9 cellular contexts compared by ENCODE assay signal in the genomic region with DNA sequence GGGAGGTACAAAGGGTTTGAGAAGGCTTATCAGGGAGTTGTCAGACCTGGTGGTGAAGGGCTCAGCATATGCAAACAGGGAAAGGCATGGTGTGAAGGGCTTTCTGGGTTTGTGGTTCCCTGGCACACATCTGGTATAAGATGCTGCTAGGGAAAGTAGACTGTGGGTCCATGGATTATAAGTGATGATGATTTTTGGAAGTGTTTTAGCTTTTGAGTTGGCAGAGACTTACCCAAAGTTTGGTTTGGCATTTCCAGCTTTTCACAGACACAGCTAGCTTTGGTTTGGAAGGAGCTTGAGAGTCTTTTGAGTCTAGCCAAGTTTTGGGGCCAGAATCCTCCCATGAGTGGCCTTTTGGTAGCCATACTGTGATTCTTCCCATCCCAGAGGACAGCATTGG. TPM values are rescaled to one million over a fixed set of nuclear protein-coding genes. Genes with fewer than 3 reads are reported as not detected.
DNase-seq lines count a peak whose midpoint lies in the region; ATAC-seq lines count a peak whose summit lies in the region.
"Had no signal": no experiment of that assay in that cellular context is flagged by ENCODE, and none has a peak within 500 bp of the region (broad histone marks: within the 10 kb centered on the region; RNA-seq: fewer than 3 reads in every experiment).

No MANE protein-coding gene starts in this region.

- intact Hi-C loops in activated T-helper 1 cell treated with anti-CD3 and anti-CD28 coated beads, Interleukin-12 subunit alpha, Interleukin-12 subunit beta, Interleukin-2, Interleukin-4 antibody, amounts not matched to agents 30 ng/mL and 10 ng/mL and 1 ng/mL, durations not matched to agents 14 hours and 24 hours and 36 hours (cut with micrococcal nuclease) = no loop called here

- no peaks in the 10 kb centered on the region for H3K27me3 Mint-ChIP-seq in T-helper 1 cell treated with Interleukin-12 subunit alpha and Interleukin-12 subunit beta and Interleukin-4 antibody, amounts not matched to agents 30 μg/mL and 1 μg/mL, for 36 hours (ENCODE audit: low read depth)
- H3K27me3 Mint-ChIP-seq in activated T-helper 1 cell treated with anti-CD3 and anti-CD28 coated beads, Interleukin-12 subunit alpha, Interleukin-12 subunit beta, Interleukin-2, Interleukin-4 antibody, amounts not matched to agents 30 ng/mL and 10 ng/mL and 1 ng/mL, durations not matched to agents 14 hours and 24 hours and 36 hours (ENCODE audit: insufficient read depth) = no peaks in the 10 kb centered on the region
- peaks cover 6 to 12% of the 10 kb centered on the region in 2 donors for H3K27me3 Mint-ChIP-seq in stimulated activated naive B cell treated with anti-CD40 and anti-IgM and Interleukin-4, amounts not matched to agents 10 μg/mL and 1 μg/mL and 100 μg/mL, for 72 hours

- peak overlapping the region; percentile 90 for H3K27ac Mint-ChIP-seq in T-helper 1 cell treated with Interleukin-12 subunit alpha and Interleukin-12 subunit beta and Interleukin-4 antibody, amounts not matched to agents 30 μg/mL and 1 μg/mL, for 36 hours
- H3K27ac Mint-ChIP-seq in activated T-helper 1 cell treated with anti-CD3 and anti-CD28 coated beads, Interleukin-12 subunit alpha, Interleukin-12 subunit beta, Interleukin-2, Interleukin-4 antibody, amounts not matched to agents 30 ng/mL and 10 ng/mL and 1 ng/mL, durations not matched to agents 14 hours and 24 hours and 36 hours = peak overlapping the region; percentile 79
- H3K27ac Mint-ChIP-seq in stimulated activated naive B cell treated with anti-CD40 and anti-IgM and Interleukin-4, amounts not matched to agents 10 μg/mL and 1 μg/mL and 100 μg/mL, for 72 hours = peak overlapping the region; percentile 87

- peaks cover 16% of the 10 kb centered on the region for H3K27me3 ChIP-seq in iPS-18a (ENCODE audit: control insufficient read depth, insufficient read depth, low read length)

- no peak overlapping the region for H3K9ac ChIP-seq in iPS-18a (ENCODE audit: low read length)

- no peak for DNase-seq in T-helper 1 cell
- no peak for DNase-seq in activated T-helper 1 cell treated with anti-CD3 and anti-CD28 coated beads, Interleukin-12 subunit alpha, Interleukin-12 subunit beta, Interleukin-2, Interleukin-4 antibody, amounts not matched to agents 30 ng/mL and 10 ng/mL and 1 ng/mL, durations not matched to agents 14 hours and 24 hours and 36 hours (ENCODE audit: low spot score)
- no peak for DNase-seq in stimulated activated naive B cell treated with anti-CD40 and anti-IgM and Interleukin-4, amounts not matched to agents 10 μg/mL and 1 μg/mL and 100 μg/mL, for 72 hours
- no peak for DNase-seq in activated CD4-positive, CD25-positive, alpha-beta regulatory T cell treated with anti-CD3 and anti-CD28 coated beads, Interleukin-2, amount 50 U/mL, for 72 hours
- DNase-seq in DMS114 treated with DMSO at 0.1 percent for 48 hours (lab: John Stamatoyannopoulos, UW; ENCODE audit: unreplicated experiment) = no peak
- DNase-seq in NCI-H446 (lab: John Stamatoyannopoulos, UW) = no peak
- DNase-seq: GOT3 had no signal

- no peaks in the 10 kb centered on the region for H3K4me1 ChIP-seq in iPS-18a (ENCODE audit: control insufficient read depth, low read depth, low read length)

- H3K9me3 ChIP-seq in iPS-18a (ENCODE audit: control insufficient read depth, low read depth, low read length) = no peaks in the 10 kb centered on the region

- ATAC-seq in stimulated activated naive B cell treated with anti-CD40 and anti-IgM and Interleukin-4, amounts not matched to agents 10 μg/mL and 1 μg/mL and 100 μg/mL, for 72 hours (replicated peaks) = no peak

- peaks cover 29% of the 10 kb centered on the region for H3K4me1 Mint-ChIP-seq in T-helper 1 cell treated with Interleukin-12 subunit alpha and Interleukin-12 subunit beta and Interleukin-4 antibody, amounts not matched to agents 30 μg/mL and 1 μg/mL, for 36 hours (ENCODE audit: low read depth)
- H3K4me1 Mint-ChIP-seq in activated T-helper 1 cell treated with anti-CD3 and anti-CD28 coated beads, Interleukin-12 subunit alpha, Interleukin-12 subunit beta, Interleukin-2, Interleukin-4 antibody, amounts not matched to agents 30 ng/mL and 10 ng/mL and 1 ng/mL, durations not matched to agents 14 hours and 24 hours and 36 hours (ENCODE audit: low read depth) = peaks cover 23% of the 10 kb centered on the region
- peaks cover 34 to 50% of the 10 kb centered on the region in 2 donors for H3K4me1 Mint-ChIP-seq in stimulated activated naive B cell treated with anti-CD40 and anti-IgM and Interleukin-4, amounts not matched to agents 10 μg/mL and 1 μg/mL and 100 μg/mL, for 72 hours

- H3K9me3 Mint-ChIP-seq in T-helper 1 cell treated with Interleukin-12 subunit alpha and Interleukin-12 subunit beta and Interleukin-4 antibody, amounts not matched to agents 30 μg/mL and 1 μg/mL, for 36 hours = no peaks in the 10 kb centered on the region
- H3K9me3 Mint-ChIP-seq in activated T-helper 1 cell treated with anti-CD3 and anti-CD28 coated beads, Interleukin-12 subunit alpha, Interleukin-12 subunit beta, Interleukin-2, Interleukin-4 antibody, amounts not matched to agents 30 ng/mL and 10 ng/mL and 1 ng/mL, durations not matched to agents 14 hours and 24 hours and 36 hours = no peaks in the 10 kb centered on the region
- no peaks in the 10 kb centered on the region for H3K9me3 Mint-ChIP-seq in stimulated activated naive B cell treated with anti-CD40 and anti-IgM and Interleukin-4, amounts not matched to agents 10 μg/mL and 1 μg/mL and 100 μg/mL, for 72 hours

- H3K36me3 ChIP-seq in iPS-18a (ENCODE audit: control insufficient read depth, low read depth, low read length) = peaks cover 56% of the 10 kb centered on the region

- H3K4me3 Mint-ChIP-seq in T-helper 1 cell treated with Interleukin-12 subunit alpha and Interleukin-12 subunit beta and Interleukin-4 antibody, amounts not matched to agents 30 μg/mL and 1 μg/mL, for 36 hours = peak overlapping the region; percentile 95
- H3K4me3 Mint-ChIP-seq in activated T-helper 1 cell treated with anti-CD3 and anti-CD28 coated beads, Interleukin-12 subunit alpha, Interleukin-12 subunit beta, Interleukin-2, Interleukin-4 antibody, amounts not matched to agents 30 ng/mL and 10 ng/mL and 1 ng/mL, durations not matched to agents 14 hours and 24 hours and 36 hours = peak overlapping the region; percentile 94
- peak overlapping the region; percentile 91 for H3K4me3 Mint-ChIP-seq in stimulated activated naive B cell treated with anti-CD40 and anti-IgM and Interleukin-4, amounts not matched to agents 10 μg/mL and 1 μg/mL and 100 μg/mL, for 72 hours

- H3K4me3 ChIP-seq in iPS-18a (ENCODE audit: low read length) = peak overlapping the region; percentile 94

- H3K36me3 Mint-ChIP-seq in T-helper 1 cell treated with Interleukin-12 subunit alpha and Interleukin-12 subunit beta and Interleukin-4 antibody, amounts not matched to agents 30 μg/mL and 1 μg/mL, for 36 hours (ENCODE audit: low read depth) = peaks cover 43% of the 10 kb centered on the region
- peaks cover 42% of the 10 kb centered on the region for H3K36me3 Mint-ChIP-seq in activated T-helper 1 cell treated with anti-CD3 and anti-CD28 coated beads, Interleukin-12 subunit alpha, Interleukin-12 subunit beta, Interleukin-2, Interleukin-4 antibody, amounts not matched to agents 30 ng/mL and 10 ng/mL and 1 ng/mL, durations not matched to agents 14 hours and 24 hours and 36 hours (ENCODE audit: low read depth)
- peaks cover 45 to 51% of the 10 kb centered on the region in 2 donors for H3K36me3 Mint-ChIP-seq in stimulated activated naive B cell treated with anti-CD40 and anti-IgM and Interleukin-4, amounts not matched to agents 10 μg/mL and 1 μg/mL and 100 μg/mL, for 72 hours

- H3K27ac ChIP-seq in iPS-18a (ENCODE audit: low read length) = no peak overlapping the region

RNA-seq across cellular contexts. Expression of gene TRIM28, which starts 2.3 kb away (rescaled TPM):
- total RNA-seq in activated T-helper 1 cell treated with anti-CD3 and anti-CD28 coated beads, Interleukin-12 subunit alpha, Interleukin-12 subunit beta, Interleukin-2, Interleukin-4 antibody, amounts not matched to agents 30 ng/mL and 10 ng/mL and 1 ng/mL, durations not matched to agents 14 hours and 24 hours and 36 hours = 664 and 687 TPM in 2 replicates

RNA-seq across cellular contexts. Expression of gene CHMP2A, which starts 8.8 kb away (rescaled TPM):
- total RNA-seq in activated T-helper 1 cell treated with anti-CD3 and anti-CD28 coated beads, Interleukin-12 subunit alpha, Interleukin-12 subunit beta, Interleukin-2, Interleukin-4 antibody, amounts not matched to agents 30 ng/mL and 10 ng/mL and 1 ng/mL, durations not matched to agents 14 hours and 24 hours and 36 hours = 109 and 114 TPM in 2 replicates

RNA-seq across cellular contexts. Expression of gene UBE2M, which starts 12.3 kb away (rescaled TPM):
- total RNA-seq in activated T-helper 1 cell treated with anti-CD3 and anti-CD28 coated beads, Interleukin-12 subunit alpha, Interleukin-12 subunit beta, Interleukin-2, Interleukin-4 antibody, amounts not matched to agents 30 ng/mL and 10 ng/mL and 1 ng/mL, durations not matched to agents 14 hours and 24 hours and 36 hours = 147 and 164 TPM in 2 replicates

RNA-seq across cellular contexts. Expression of gene ZBTB45, which starts 26.5 kb away (rescaled TPM):
- 15.9 and 17.4 TPM in 2 replicates for total RNA-seq in activated T-helper 1 cell treated with anti-CD3 and anti-CD28 coated beads, Interleukin-12 subunit alpha, Interleukin-12 subunit beta, Interleukin-2, Interleukin-4 antibody, amounts not matched to agents 30 ng/mL and 10 ng/mL and 1 ng/mL, durations not matched to agents 14 hours and 24 hours and 36 hours

RNA-seq across cellular contexts. Expression of gene MZF1, which starts 27.0 kb away (rescaled TPM):
- total RNA-seq in activated T-helper 1 cell treated with anti-CD3 and anti-CD28 coated beads, Interleukin-12 subunit alpha, Interleukin-12 subunit beta, Interleukin-2, Interleukin-4 antibody, amounts not matched to agents 30 ng/mL and 10 ng/mL and 1 ng/mL, durations not matched to agents 14 hours and 24 hours and 36 hours = 19.6 and 21.6 TPM in 2 replicates
